8 cellular contexts compared by ENCODE assay signal in genomic region chr17:75843577-75844529, GRCh38. TPM values are rescaled to one million over a fixed set of nuclear protein-coding genes. Genes with fewer than 3 reads are reported as not detected.
DNase-seq lines count a peak whose midpoint lies in the region; ATAC-seq, FAIRE-seq and TF ChIP-seq lines count a peak whose summit lies in the region.

Gene UNC13D, minus strand, starts transcription at chr17:75844404. Its CDS starts 67 bp downstream, at chr17:75844337.

- no peak for FAIRE-seq in RCC 7860 (lab: Jason Lieb, UNC)

- intact Hi-C loops in esophagus muscularis mucosa (cut with DNase I), result no loop called here

- H3K27me3 ChIP-seq in esophagus muscularis mucosa, result no peaks in the 10 kb centered on the region

- peaks cover 44 to 50% (median 47%) of the 10 kb centered on the region in 4 donors for H3K4me1 ChIP-seq in esophagus muscularis mucosa

- no peaks in the 10 kb centered on the region for H3K9me3 ChIP-seq in esophagus muscularis mucosa

- H3K27ac ChIP-seq in esophagus muscularis mucosa (replicated peaks in 1 of 4), result peak within 1 kb of the TSS; percentile 71 to 73 (median 72)

- TF ChIP-seq EP300 in esophagus muscularis mucosa (IDR thresholded peaks at IDR 0.05), result no peak

- peak within 1 kb of the TSS; percentile 20 to 50 (median 30) for H3K4me3 ChIP-seq in esophagus muscularis mucosa

- ATAC-seq in HG02870 (IDR thresholded peaks at IDR 0.05; ENCODE audit: unreplicated experiment), result no peak

- DNase-seq in GF-D8 (lab: John Stamatoyannopoulos, UW) (peak; percentile 93), Kasumi-1 (lab: John Stamatoyannopoulos, UW) (peak; percentile 85 to 91), esophagus muscularis mucosa (ENCODE audit: extremely low spot score) (no peak), retina (peak; percentile 7), NCI-H2227 treated with DMSO at 0.1 percent for 48 hours (lab: John Stamatoyannopoulos, UW) (no peak), RCC 7860 (ENCODE audit: low spot score) (no peak)

- POLR2A ChIA-PET in activated CD8-positive, alpha-beta memory T cell treated with anti-CD3 and anti-CD28 coated beads for 36 hours (lab: Charles Lee), result interaction anchor here (0.5 to 3.0 kb wide), 8 partner anchors 11 to 68 kb away, joined by 4 to 18 read pairs (median 4); partner anchors contain the start of gene WBP2

- TF ChIP-seq POLR2A in esophagus muscularis mucosa (IDR thresholded peaks at IDR 0.05; ENCODE audit: low read depth), result no peak

- WGBS in esophagus muscularis mucosa, result 61% methylated on average over 13 of the region's 35 CpGs

- CTCF ChIA-PET in activated CD8-positive, alpha-beta memory T cell treated with anti-CD3 and anti-CD28 coated beads for 36 hours (lab: Charles Lee), result interaction anchor here (0.5 to 4.1 kb wide), 10 partner anchors 8 to 188 kb away, joined by 3 to 23 read pairs (median 4); partner anchors contain the start of gene WBP2

- no peak for TF ChIP-seq CTCF in esophagus muscularis mucosa (IDR thresholded peaks at IDR 0.05)

- H3K36me3 ChIP-seq in esophagus muscularis mucosa, result peaks cover 29 to 67% (median 38%) of the 10 kb centered on the region in 4 donors

RNA-seq across cellular contexts. Expression of gene UNC13D, which starts in this region (rescaled TPM):
- total RNA-seq in activated CD8-positive, alpha-beta memory T cell treated with anti-CD3 and anti-CD28 coated beads for 36 hours, result 100 to 1,000 TPM; 162 to 165 TPM
- total RNA-seq in esophagus muscularis mucosa, result 1 to 10 TPM; 5.9 to 10.0 (median 9.0) TPM

Comparison
In these comparisons a context has a peak if more than half of its experiments do, and no peak if none do; other contexts are left out.
1. RNA of gene UNC13D (total RNA-seq): 162 to 165 TPM in activated CD8-positive, alpha-beta memory T cell treated with anti-CD3 and anti-CD28 coated beads for 36 hours; 5.9 to 10.0 TPM in esophagus muscularis mucosa; every median in the first group is over 10 times any median in the second.
2. DNase-seq: peak in GF-D8 (single experiment), Kasumi-1 (2 of 2) and retina (single experiment); none in esophagus muscularis mucosa (single experiment), NCI-H2227 treated with DMSO at 0.1 percent for 48 hours (single experiment) and RCC 7860 (single experiment).